In genomic region chrX:106932492-106932923, GRCh38 we compare ENCODE assay signal across 20 cellular contexts. TPM values are rescaled to one million over a fixed set of nuclear protein-coding genes. Genes with fewer than 3 reads are reported as not detected.
DNase-seq lines count a peak whose midpoint lies in the region; ATAC-seq and TF ChIP-seq lines count a peak whose summit lies in the region.
"Had no signal": no experiment of that assay in that cellular context is flagged by ENCODE, and none has a peak within 500 bp of the region (broad histone marks: within the 10 kb centered on the region; RNA-seq: fewer than 3 reads in every experiment).

No MANE protein-coding gene starts in this region.

- no peaks in the 10 kb centered on the region for H3K27me3 Mint-ChIP-seq in Caco-2 (ENCODE audit: insufficient read depth, unreplicated experiment)
- H3K27me3 Mint-ChIP-seq: activated CD4-positive, alpha-beta T cell treated with anti-CD3 and anti-CD28 coated beads for 36 hours had no signal

- H3K4me3 Mint-ChIP-seq in Caco-2 (ENCODE audit: unreplicated experiment), result peak overlapping the region; percentile 50
- H3K4me3 Mint-ChIP-seq: activated CD4-positive, alpha-beta T cell treated with anti-CD3 and anti-CD28 coated beads for 36 hours; activated T-cell treated with anti-CD3 and anti-CD28 coated beads, Interleukin-2, amount 50 U/mL, for 4 hours; H9; mesothelial cell of epicardium had no signal

- no peak for TF ChIP-seq CTCF in Caco-2 (IDR thresholded peaks at IDR 0.05; ENCODE audit: insufficient read depth in 1 of 2, low read depth in 1 of 2, low read length in 1 of 2, severe bottlenecking in 1 of 2, unreplicated experiment in 1 of 2)
- no peak for TF ChIP-seq CTCF in fibroblast of the aortic adventitia (IDR thresholded peaks at IDR 0.05; ENCODE audit: insufficient read depth, low read length)
- no peak for TF ChIP-seq CTCF in omental fat pad (IDR thresholded peaks at IDR 0.05)

- no peaks in the 10 kb centered on the region for H3K9me3 Mint-ChIP-seq in Caco-2 (ENCODE audit: unreplicated experiment)
- H3K9me3 Mint-ChIP-seq: activated T-cell treated with anti-CD3 and anti-CD28 coated beads, Interleukin-2, amount 50 U/mL, for 4 hours; mesothelial cell of epicardium had no signal

- CTCF ChIA-PET in Caco-2 (lab: Charles Lee), result interaction anchor here (2.1 to 2.4 kb wide), 3 partner anchors 27 to 34 kb away, joined by 8 to 13 read pairs (median 10); no protein-coding TSS in a partner anchor

- H3K9me3 ChIP-seq in Caco-2, result no peaks in the 10 kb centered on the region

- no peaks in the 10 kb centered on the region for H3K27me3 ChIP-seq in Caco-2 (replicated peaks; ENCODE audit: control insufficient read depth, insufficient read depth, low read length)

- H3K4me3 ChIP-seq in Caco-2 (ENCODE audit: low read depth, low read length), result no peak overlapping the region
- H3K4me3 ChIP-seq in fibroblast of the aortic adventitia (ENCODE audit: low read depth, low read length), result no peak overlapping the region

- BruUV-seq in Caco-2 (replicated peaks; lab: Mats Ljungman, UMichigan), result TSS peak; percentile 29

- H3K4me1 ChIP-seq in Caco-2, result peaks cover 61% of the 10 kb centered on the region

- peaks cover under 1% of the 10 kb centered on the region; the same call in 1 of the 2 replicates for H3K36me3 ChIP-seq in Caco-2 (ENCODE audit: control insufficient read depth, insufficient read depth, low read length)

- intact Hi-C loops in Caco-2 (cut with micrococcal nuclease; ENCODE audit: unreplicated experiment) (loop anchor here (1.0 kb wide), 1 partner anchor 30 kb away; no protein-coding TSS in a partner anchor), head of caudate nucleus (cut with DNase I) (no loop called here)

- no peak for TF ChIP-seq POLR2A in erythroblast (IDR thresholded peaks at IDR 0.05; ENCODE audit: low read length)

- H3K27ac Mint-ChIP-seq in Caco-2 (ENCODE audit: unreplicated experiment), result peak overlapping the region; percentile 84
- H3K27ac Mint-ChIP-seq: activated CD4-positive, alpha-beta T cell treated with anti-CD3 and anti-CD28 coated beads for 36 hours; mesothelial cell of epicardium had no signal

- peak; percentile 37 for ATAC-seq in omental fat pad (ENCODE audit: low FRiP score)
- no peak for ATAC-seq in HG03469 (IDR thresholded peaks at IDR 0.05; ENCODE audit: unreplicated experiment)
- ATAC-seq: activated CD4-positive, alpha-beta T cell treated with anti-CD3 and anti-CD28 coated beads for 36 hours; activated T-cell treated with anti-CD3 and anti-CD28 coated beads, Interleukin-2, amount 50 U/mL, for 4 hours had no signal

- POLR2A ChIA-PET in Caco-2 (lab: Charles Lee), result interaction anchor here (0.7 to 1.1 kb wide), 2 partner anchors 29 to 67 kb away, joined by 3 to 4 read pairs; partner anchors contain the start of gene MORC4

- DNase-seq in Caco-2 (peak; percentile 42 to 77), NCI-H226 (peak; percentile 1), fibroblast of the aortic adventitia (ENCODE audit: low read depth) (peak; percentile 41), omental fat pad (ENCODE audit: low spot score) (no peak), erythroblast (lab: John Stamatoyannopoulos, UW) (no peak), head of caudate nucleus (no peak)
- DNase-seq in activated CD4-positive, alpha-beta T cell treated with anti-CD3 and anti-CD28 coated beads for 4 hours, result no peak
- DNase-seq: activated CD4-positive, alpha-beta T cell treated with anti-CD3 and anti-CD28 coated beads for 36 hours; activated T-cell treated with anti-CD3 and anti-CD28 coated beads, Interleukin-2, amount 50 U/mL, for 4 hours; anterior cingulate cortex; effector memory CD4-positive, alpha-beta T cell; H9; NCI-H1417; NCI-H510A; stimulated activated CD4-positive, alpha-beta T cell treated with anti-CD3 and anti-CD28 coated beads, Interleukin-4, amount 100 ng/mL, for 24 hours; stimulated activated naive CD4-positive, alpha-beta T cell had no signal

- H3K4me1 Mint-ChIP-seq in Caco-2 (ENCODE audit: low read depth, unreplicated experiment), result peaks cover 10% of the 10 kb centered on the region
- H3K4me1 Mint-ChIP-seq: H9 had no signal

- H3K36me3 Mint-ChIP-seq in Caco-2 (ENCODE audit: insufficient read depth, unreplicated experiment), result peaks cover 24% of the 10 kb centered on the region
- H3K36me3 Mint-ChIP-seq: mesothelial cell of epicardium had no signal

RNA-seq across cellular contexts. Expression of gene CLDN2, which starts 12.3 kb away (rescaled TPM):
- 2.9 and 3.6 TPM in 2 replicates for total RNA-seq in Caco-2 (2022)
- not detected in 2 replicates for total RNA-seq in fibroblast of the aortic adventitia (ENCODE audit: low replicate concordance)
- total RNA-seq in omental fat pad, result 1 to 10 TPM in 1 of 4 donors, under 1 TPM in 3; 0.24 to 2.4 (median 0.30) TPM
- total RNA-seq: activated CD4-positive, alpha-beta T cell treated with anti-CD3 and anti-CD28 coated beads for 36 hours; activated T-cell treated with anti-CD3 and anti-CD28 coated beads, Interleukin-2, amount 50 U/mL, for 4 hours; H9; mesothelial cell of epicardium; pulmonary artery endothelial cell; T-helper 1 cell treated with Interleukin-12 subunit alpha and Interleukin-12 subunit beta and Interleukin-4 antibody, amounts not matched to agents 30 ng/mL and 1 ng/mL, for 36 hours had no signal

RNA-seq across cellular contexts. Expression of gene RIPPLY1, which starts 29.4 kb away (rescaled TPM):
- total RNA-seq in Caco-2 (2022), result not detected in 2 replicates
- not detected in 2 replicates for total RNA-seq in fibroblast of the aortic adventitia (ENCODE audit: low replicate concordance)
- total RNA-seq in omental fat pad, result under 1 TPM in 1 of 4 donors, not detected in 3; 0.82 TPM
- total RNA-seq: activated CD4-positive, alpha-beta T cell treated with anti-CD3 and anti-CD28 coated beads for 36 hours; activated T-cell treated with anti-CD3 and anti-CD28 coated beads, Interleukin-2, amount 50 U/mL, for 4 hours; H9; mesothelial cell of epicardium; pulmonary artery endothelial cell; T-helper 1 cell treated with Interleukin-12 subunit alpha and Interleukin-12 subunit beta and Interleukin-4 antibody, amounts not matched to agents 30 ng/mL and 1 ng/mL, for 36 hours had no signal

Comparison
In these comparisons a context has a peak if more than half of its experiments do, and no peak if none do; other contexts are left out.
1. DNase-seq: peak in Caco-2 (2 of 2), NCI-H226 (single experiment) and fibroblast of the aortic adventitia (single experiment); none in omental fat pad (single experiment), erythroblast (0 of 2), head of caudate nucleus (0 of 42) and activated CD4-positive, alpha-beta T cell treated with anti-CD3 and anti-CD28 coated beads for 4 hours (0 of 2).